Comparison of ENCODE assay signal across 1 cellular context in genomic region chr13:86882835-86883234, GRCh38.
TF ChIP-seq lines count a peak whose summit lies in the region.

No MANE protein-coding gene starts in this region.

TF ChIP-seq in WTC11, 78 proteins besides CTCF, POLR2A, EP300 and RAD21 (continued from another document):
- TF ChIP-seq OVOL2 (CRISPR knock-in tag; IDR thresholded peaks at IDR 0.05; ENCODE audit: borderline replicate concordance) (no peak), FOXK1 (CRISPR knock-in tag; IDR thresholded peaks at IDR 0.05) (no peak), ETV6 (CRISPR knock-in tag; IDR thresholded peaks at IDR 0.05) (no peak), ZNF121 (CRISPR knock-in tag; IDR thresholded peaks at IDR 0.05) (no peak), ZSCAN18 (CRISPR knock-in tag; IDR thresholded peaks at IDR 0.05) (no peak)
- TF ChIP-seq, protein P1, sequence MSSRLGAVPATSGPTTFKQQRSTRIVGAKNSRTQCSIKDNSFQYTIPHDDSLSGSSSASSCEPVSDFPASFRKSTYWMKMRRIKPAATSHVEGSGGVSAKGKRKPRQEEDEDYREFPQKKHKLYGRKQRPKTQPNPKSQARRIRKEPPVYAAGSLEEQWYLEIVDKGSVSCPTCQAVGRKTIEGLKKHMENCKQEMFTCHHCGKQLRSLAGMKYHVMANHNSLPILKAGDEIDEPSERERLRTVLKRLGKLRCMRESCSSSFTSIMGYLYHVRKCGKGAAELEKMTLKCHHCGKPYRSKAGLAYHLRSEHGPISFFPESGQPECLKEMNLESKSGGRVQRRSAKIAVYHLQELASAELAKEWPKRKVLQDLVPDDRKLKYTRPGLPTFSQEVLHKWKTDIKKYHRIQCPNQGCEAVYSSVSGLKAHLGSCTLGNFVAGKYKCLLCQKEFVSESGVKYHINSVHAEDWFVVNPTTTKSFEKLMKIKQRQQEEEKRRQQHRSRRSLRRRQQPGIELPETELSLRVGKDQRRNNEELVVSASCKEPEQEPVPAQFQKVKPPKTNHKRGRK (CRISPR knock-in tag; IDR thresholded peaks at IDR 0.05; ENCODE audit: borderline replicate concordance) = no peak
